ENCODE assay signal across 1 cellular context in the genomic region with DNA sequence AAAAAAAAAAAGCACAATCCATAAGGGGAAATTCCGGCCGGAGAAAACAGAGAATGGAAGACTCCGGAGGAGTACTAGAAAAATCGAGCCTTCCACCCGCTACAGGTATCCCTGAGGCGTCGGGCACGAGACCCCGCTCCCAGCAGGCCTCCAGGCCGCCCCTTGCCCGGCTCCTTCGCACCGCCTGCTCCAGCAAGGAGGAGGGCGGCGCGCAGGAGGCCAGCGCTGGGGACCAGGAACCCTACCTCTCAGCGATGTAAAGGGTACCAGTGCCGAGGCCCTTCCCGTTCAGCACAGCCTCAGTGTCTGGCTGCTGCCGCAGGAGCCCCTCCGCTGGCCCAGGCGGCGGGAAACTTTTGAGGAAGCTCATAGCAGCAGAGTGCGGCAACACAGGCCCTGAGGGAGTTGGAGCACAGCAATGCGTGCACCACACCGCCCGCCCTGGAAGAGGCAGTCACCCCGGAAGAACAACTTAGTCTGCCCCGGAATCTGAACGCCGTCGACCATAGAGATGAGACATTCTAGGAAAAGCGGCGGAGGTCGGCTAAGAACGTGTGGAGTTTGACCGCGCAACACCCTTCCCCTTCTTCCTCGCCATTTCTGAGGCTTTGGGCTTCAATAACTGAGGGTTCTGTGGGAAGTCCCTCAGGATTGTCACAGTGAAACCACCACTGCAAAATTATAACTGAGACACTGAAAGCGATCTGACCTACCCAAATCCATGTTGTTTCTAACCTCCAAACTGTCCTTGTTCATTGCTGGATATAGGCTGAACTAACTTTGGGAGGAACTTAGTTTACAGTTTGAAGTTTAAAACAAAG.
TF ChIP-seq lines count a peak whose summit lies in the region.

A gene with protein sequence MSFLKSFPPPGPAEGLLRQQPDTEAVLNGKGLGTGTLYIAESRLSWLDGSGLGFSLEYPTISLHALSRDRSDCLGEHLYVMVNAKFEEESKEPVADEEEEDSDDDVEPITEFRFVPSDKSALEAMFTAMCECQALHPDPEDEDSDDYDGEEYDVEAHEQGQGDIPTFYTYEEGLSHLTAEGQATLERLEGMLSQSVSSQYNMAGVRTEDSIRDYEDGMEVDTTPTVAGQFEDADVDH (minus strand): TSS at position 450 of the 821 bp plus-strand sequence. CDS start 80 bp downstream, at position 370.

TF ChIP-seq in K562, 482 proteins besides CTCF, POLR2A, EP300 and RAD21 (continued from another document and continues in another):
- TF ChIP-seq, protein P1, sequence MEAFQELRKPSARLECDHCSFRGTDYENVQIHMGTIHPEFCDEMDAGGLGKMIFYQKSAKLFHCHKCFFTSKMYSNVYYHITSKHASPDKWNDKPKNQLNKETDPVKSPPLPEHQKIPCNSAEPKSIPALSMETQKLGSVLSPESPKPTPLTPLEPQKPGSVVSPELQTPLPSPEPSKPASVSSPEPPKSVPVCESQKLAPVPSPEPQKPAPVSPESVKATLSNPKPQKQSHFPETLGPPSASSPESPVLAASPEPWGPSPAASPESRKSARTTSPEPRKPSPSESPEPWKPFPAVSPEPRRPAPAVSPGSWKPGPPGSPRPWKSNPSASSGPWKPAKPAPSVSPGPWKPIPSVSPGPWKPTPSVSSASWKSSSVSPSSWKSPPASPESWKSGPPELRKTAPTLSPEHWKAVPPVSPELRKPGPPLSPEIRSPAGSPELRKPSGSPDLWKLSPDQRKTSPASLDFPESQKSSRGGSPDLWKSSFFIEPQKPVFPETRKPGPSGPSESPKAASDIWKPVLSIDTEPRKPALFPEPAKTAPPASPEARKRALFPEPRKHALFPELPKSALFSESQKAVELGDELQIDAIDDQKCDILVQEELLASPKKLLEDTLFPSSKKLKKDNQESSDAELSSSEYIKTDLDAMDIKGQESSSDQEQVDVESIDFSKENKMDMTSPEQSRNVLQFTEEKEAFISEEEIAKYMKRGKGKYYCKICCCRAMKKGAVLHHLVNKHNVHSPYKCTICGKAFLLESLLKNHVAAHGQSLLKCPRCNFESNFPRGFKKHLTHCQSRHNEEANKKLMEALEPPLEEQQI (IDR thresholded peaks at IDR 0.05), result peak; percentile 44; the same call in 1 of the 2 replicates
- TF ChIP-seq NR3C1 (CRISPR knock-in tag; IDR thresholded peaks at IDR 0.05), result no peak
- no peak for TF ChIP-seq ZNF561 (CRISPR knock-in tag; conservative IDR thresholded peaks at IDR 0.05)
- peak; percentile 88; the same call in 1 of the 2 replicates for TF ChIP-seq PHB (CRISPR knock-in tag; IDR thresholded peaks at IDR 0.05)
- no peak for TF ChIP-seq ZNF175 (CRISPR knock-in tag; IDR thresholded peaks at IDR 0.05; ENCODE audit: low read depth)
- TF ChIP-seq, protein P2, sequence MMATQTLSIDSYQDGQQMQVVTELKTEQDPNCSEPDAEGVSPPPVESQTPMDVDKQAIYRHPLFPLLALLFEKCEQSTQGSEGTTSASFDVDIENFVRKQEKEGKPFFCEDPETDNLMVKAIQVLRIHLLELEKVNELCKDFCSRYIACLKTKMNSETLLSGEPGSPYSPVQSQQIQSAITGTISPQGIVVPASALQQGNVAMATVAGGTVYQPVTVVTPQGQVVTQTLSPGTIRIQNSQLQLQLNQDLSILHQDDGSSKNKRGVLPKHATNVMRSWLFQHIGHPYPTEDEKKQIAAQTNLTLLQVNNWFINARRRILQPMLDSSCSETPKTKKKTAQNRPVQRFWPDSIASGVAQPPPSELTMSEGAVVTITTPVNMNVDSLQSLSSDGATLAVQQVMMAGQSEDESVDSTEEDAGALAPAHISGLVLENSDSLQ (IDR thresholded peaks at IDR 0.05), result peak; percentile 39; the same call in 1 of the 2 replicates
- TF ChIP-seq HNRNPK (IDR thresholded peaks at IDR 0.05; ENCODE audit: low read depth, low read length, poor library complexity, severe bottlenecking), result no peak
- TF ChIP-seq ZBTB7A (IDR thresholded peaks at IDR 0.05; ENCODE audit: borderline replicate concordance, control insufficient read depth, low read depth, low read length), result peak; percentile 71; the same call in 1 of the 2 replicates
- no peak for TF ChIP-seq RFX5 (IDR thresholded peaks at IDR 0.05; ENCODE audit: low read depth, low read length)
- TF ChIP-seq BRF1 (IDR thresholded peaks at IDR 0.05; ENCODE audit: borderline replicate concordance, extremely low read depth, insufficient read length), result no peak
- peak; percentile 87 for TF ChIP-seq FOXJ2 (tag; IDR thresholded peaks at IDR 0.05)
- no peak for TF ChIP-seq KHSRP (IDR thresholded peaks at IDR 0.05)
- TF ChIP-seq, protein P3, sequence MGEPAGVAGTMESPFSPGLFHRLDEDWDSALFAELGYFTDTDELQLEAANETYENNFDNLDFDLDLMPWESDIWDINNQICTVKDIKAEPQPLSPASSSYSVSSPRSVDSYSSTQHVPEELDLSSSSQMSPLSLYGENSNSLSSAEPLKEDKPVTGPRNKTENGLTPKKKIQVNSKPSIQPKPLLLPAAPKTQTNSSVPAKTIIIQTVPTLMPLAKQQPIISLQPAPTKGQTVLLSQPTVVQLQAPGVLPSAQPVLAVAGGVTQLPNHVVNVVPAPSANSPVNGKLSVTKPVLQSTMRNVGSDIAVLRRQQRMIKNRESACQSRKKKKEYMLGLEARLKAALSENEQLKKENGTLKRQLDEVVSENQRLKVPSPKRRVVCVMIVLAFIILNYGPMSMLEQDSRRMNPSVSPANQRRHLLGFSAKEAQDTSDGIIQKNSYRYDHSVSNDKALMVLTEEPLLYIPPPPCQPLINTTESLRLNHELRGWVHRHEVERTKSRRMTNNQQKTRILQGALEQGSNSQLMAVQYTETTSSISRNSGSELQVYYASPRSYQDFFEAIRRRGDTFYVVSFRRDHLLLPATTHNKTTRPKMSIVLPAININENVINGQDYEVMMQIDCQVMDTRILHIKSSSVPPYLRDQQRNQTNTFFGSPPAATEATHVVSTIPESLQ (CRISPR knock-in tag; IDR thresholded peaks at IDR 0.05), result peak; percentile 91
- TF ChIP-seq PURB (CRISPR knock-in tag; IDR thresholded peaks at IDR 0.05; ENCODE audit: low read depth), result no peak
- TF ChIP-seq ELF4 (CRISPR knock-in tag; IDR thresholded peaks at IDR 0.05), result peak; percentile 68; the same call in 1 of the 2 replicates
- no peak for TF ChIP-seq ZNF551 (CRISPR knock-in tag; IDR thresholded peaks at IDR 0.05)
- TF ChIP-seq ZFP1 (CRISPR knock-in tag; IDR thresholded peaks at IDR 0.05), result no peak
- peak; percentile 99 for TF ChIP-seq NR2C2 (CRISPR knock-in tag; IDR thresholded peaks at IDR 0.05)
- peak; percentile 100 for TF ChIP-seq NR2C2 (tag; IDR thresholded peaks at IDR 0.05)
- TF ChIP-seq NCOR1 (IDR thresholded peaks at IDR 0.05), result no peak
- TF ChIP-seq NFE2L1 (tag; IDR thresholded peaks at IDR 0.05; ENCODE audit: borderline replicate concordance, low read depth), result no peak
- no peak for TF ChIP-seq ERF (CRISPR knock-in tag; IDR thresholded peaks at IDR 0.05)
- TF ChIP-seq EGR1 (conservative IDR thresholded peaks at IDR 0.05), result no peak
- no peak; the same call in 1 of the 2 replicates for TF ChIP-seq ZBTB9 (CRISPR knock-in tag; IDR thresholded peaks at IDR 0.05)
- TF ChIP-seq SMAD2 (IDR thresholded peaks at IDR 0.05; ENCODE audit: low read depth, low read length), result no peak
- peak; percentile 71; the same call in 1 of the 2 replicates for TF ChIP-seq FOXK1 (CRISPR knock-in tag; IDR thresholded peaks at IDR 0.05; ENCODE audit: borderline replicate concordance)
- TF ChIP-seq ARID1B (IDR thresholded peaks at IDR 0.05), result 0 out of 2 replicates have a peak, but pooled peaks have one; percentile 11
- TF ChIP-seq CXXC5 (CRISPR knock-in tag; IDR thresholded peaks at IDR 0.05), result peak; percentile 87
- TF ChIP-seq ETV5 (CRISPR knock-in tag; IDR thresholded peaks at IDR 0.05; ENCODE audit: low read depth), result peak; percentile 7; the same call in 1 of the 2 replicates
- TF ChIP-seq HCFC1 (IDR thresholded peaks at IDR 0.05; ENCODE audit: low read depth, low read length), result peak; percentile 83
- TF ChIP-seq, protein P4, sequence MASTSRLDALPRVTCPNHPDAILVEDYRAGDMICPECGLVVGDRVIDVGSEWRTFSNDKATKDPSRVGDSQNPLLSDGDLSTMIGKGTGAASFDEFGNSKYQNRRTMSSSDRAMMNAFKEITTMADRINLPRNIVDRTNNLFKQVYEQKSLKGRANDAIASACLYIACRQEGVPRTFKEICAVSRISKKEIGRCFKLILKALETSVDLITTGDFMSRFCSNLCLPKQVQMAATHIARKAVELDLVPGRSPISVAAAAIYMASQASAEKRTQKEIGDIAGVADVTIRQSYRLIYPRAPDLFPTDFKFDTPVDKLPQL (IDR thresholded peaks at IDR 0.05; ENCODE audit: extremely low read depth, insufficient read length), result peak; percentile 55
- 0 out of 2 replicates have a peak, but pooled peaks have one; percentile 76 for TF ChIP-seq POLR2AphosphoS2 (IDR thresholded peaks at IDR 0.05; ENCODE audit: low read length)
- TF ChIP-seq ZC3H8 (IDR thresholded peaks at IDR 0.05), result no peak
- TF ChIP-seq SNRNP70 (optimal IDR thresholded peaks at IDR 0.05; ENCODE audit: low read depth, low read length), result no peak
- TF ChIP-seq ARID4B (CRISPR knock-in tag; IDR thresholded peaks at IDR 0.05), result peak; percentile 93
- no peak for TF ChIP-seq ZNF12 (CRISPR knock-in tag; IDR thresholded peaks at IDR 0.05)
- TF ChIP-seq HMBOX1 (IDR thresholded peaks at IDR 0.05), result no peak
- no peak for TF ChIP-seq RHOXF2B (CRISPR knock-in tag; conservative IDR thresholded peaks at IDR 0.05)
- no peak for TF ChIP-seq NFXL1 (CRISPR knock-in tag; IDR thresholded peaks at IDR 0.05)
- TF ChIP-seq HSF4 (CRISPR knock-in tag; IDR thresholded peaks at IDR 0.05; ENCODE audit: borderline replicate concordance), result no peak
- TF ChIP-seq ARID3A (IDR thresholded peaks at IDR 0.05; ENCODE audit: borderline replicate concordance, low read depth, low read length), result no peak
- TF ChIP-seq MNT (conservative IDR thresholded peaks at IDR 0.05), result peak; percentile 87 to 92
- TF ChIP-seq KAT2B (IDR thresholded peaks at IDR 0.05; ENCODE audit: low read depth, low read length), result no peak
- no peak for TF ChIP-seq ZNF445 (CRISPR knock-in tag; IDR thresholded peaks at IDR 0.05; ENCODE audit: low read depth)
